Comparison of ENCODE assay signal across 8 cellular contexts in genomic region chr6:26122793-26123674, GRCh38. TPM values are rescaled to one million over a fixed set of nuclear protein-coding genes. Genes with fewer than 3 reads are reported as not detected.
A peak's percentile ranks its signal among the peaks of the same experiment; 100 is the strongest.
DNase-seq lines count a peak whose midpoint lies in the region; ATAC-seq and TF ChIP-seq lines count a peak whose summit lies in the region.

No MANE protein-coding gene starts in this region.

- POLR2A ChIA-PET in RWPE1 (lab: Yijun Ruan, JAX; ENCODE audit: low non-redundant PET) = interaction anchor here (0.5 to 5.1 kb wide), 14 partner anchors 16 to 1770 kb away, joined by 3 to 94 read pairs (median 6); a partner anchor contains a TSS
- POLR2A ChIA-PET in naive thymus-derived CD8-positive, alpha-beta T cell (lab: Charles Lee) = interaction anchor here (0.6 to 12.6 kb wide), 52 partner anchors 11 to 1771 kb away, joined by 3 to 1613 read pairs (median 26); partner anchors contain the start of genes HFE and HMGN4

- TF ChIP-seq CTCF in RWPE1 (conservative IDR thresholded peaks at IDR 0.05; ENCODE audit: low read depth) = no peak

- peaks cover 24 to 43% (median 33%) of the 10 kb centered on the region in 4 donors for H3K4me1 Mint-ChIP-seq in naive thymus-derived CD8-positive, alpha-beta T cell
- peaks cover 17 to 51% of the 10 kb centered on the region in 2 donors for H3K4me1 Mint-ChIP-seq in stimulated activated naive B cell treated with anti-CD40 and anti-IgM and Interleukin-4, amounts not matched to agents 10 μg/mL and 1 μg/mL and 100 μg/mL, for 72 hours

- DNase-seq in EH (ENCODE audit: low read depth) = peak; percentile 100
- DNase-seq in H4 (ENCODE audit: low spot score) = peak; percentile 99
- DNase-seq in LoVo (ENCODE audit: low spot score) = peak; percentile 98
- DNase-seq in RWPE1 (ENCODE audit: low spot score) = peak; percentile 91
- DNase-seq in activated T-helper 9 cell treated with anti-CD3 and anti-CD28 coated beads, Interleukin-2, amount 50 U/mL, for 16 hours (ENCODE audit: low read depth) = peak; percentile 83
- DNase-seq in fibroblast of peridontal ligament (ENCODE audit: extremely low read depth) = peak; percentile 98
- DNase-seq in naive thymus-derived CD8-positive, alpha-beta T cell = peak; percentile 76 to 99 (median 94)
- DNase-seq in stimulated activated naive B cell treated with anti-CD40 and anti-IgM and Interleukin-4, amounts not matched to agents 10 μg/mL and 1 μg/mL and 100 μg/mL, for 72 hours = peak; percentile 95

- peak; percentile 59 to 63 for ATAC-seq in naive thymus-derived CD8-positive, alpha-beta T cell
- ATAC-seq in stimulated activated naive B cell treated with anti-CD40 and anti-IgM and Interleukin-4, amounts not matched to agents 10 μg/mL and 1 μg/mL and 100 μg/mL, for 72 hours (replicated peaks) = peak; percentile 73 to 74

- peak overlapping the region; percentile 96 to 100 (median 98) for H3K27ac Mint-ChIP-seq in naive thymus-derived CD8-positive, alpha-beta T cell
- H3K27ac Mint-ChIP-seq in stimulated activated naive B cell treated with anti-CD40 and anti-IgM and Interleukin-4, amounts not matched to agents 10 μg/mL and 1 μg/mL and 100 μg/mL, for 72 hours = peak overlapping the region; percentile 99

- H3K27me3 Mint-ChIP-seq in naive thymus-derived CD8-positive, alpha-beta T cell = peaks cover 0 to 4% (median 0%) of the 10 kb centered on the region in 5 donors
- H3K27me3 Mint-ChIP-seq in stimulated activated naive B cell treated with anti-CD40 and anti-IgM and Interleukin-4, amounts not matched to agents 10 μg/mL and 1 μg/mL and 100 μg/mL, for 72 hours = peaks cover 5 to 14% of the 10 kb centered on the region in 2 donors

- peak overlapping the region; percentile 99 for H3K27ac ChIP-seq in RWPE1

- peaks cover 0 to 4% (median 0%) of the 10 kb centered on the region in 9 donors for H3K9me3 Mint-ChIP-seq in naive thymus-derived CD8-positive, alpha-beta T cell
- H3K9me3 Mint-ChIP-seq in stimulated activated naive B cell treated with anti-CD40 and anti-IgM and Interleukin-4, amounts not matched to agents 10 μg/mL and 1 μg/mL and 100 μg/mL, for 72 hours = peaks cover 3 to 5% of the 10 kb centered on the region in 2 donors

- peaks cover 10 to 21% (median 12%) of the 10 kb centered on the region in 3 donors for H3K36me3 Mint-ChIP-seq in naive thymus-derived CD8-positive, alpha-beta T cell
- H3K36me3 Mint-ChIP-seq in stimulated activated naive B cell treated with anti-CD40 and anti-IgM and Interleukin-4, amounts not matched to agents 10 μg/mL and 1 μg/mL and 100 μg/mL, for 72 hours = peaks cover 50 to 52% of the 10 kb centered on the region in 2 donors

- CTCF ChIA-PET in RWPE1 (lab: Yijun Ruan, JAX) = no interaction called here

- H3K4me3 Mint-ChIP-seq in naive thymus-derived CD8-positive, alpha-beta T cell = peak overlapping the region; percentile 93 to 100 (median 98)
- peak overlapping the region; percentile 95 to 98 for H3K4me3 Mint-ChIP-seq in stimulated activated naive B cell treated with anti-CD40 and anti-IgM and Interleukin-4, amounts not matched to agents 10 μg/mL and 1 μg/mL and 100 μg/mL, for 72 hours

RNA-seq across cellular contexts. Expression of gene HFE, which starts 35.8 kb away (rescaled TPM):
- 7.8 and 13.4 TPM in 2 replicates for total RNA-seq in H4 (2014; rRNA removed; shearing (Covaris generic))
- 1 to 10 TPM; 1.3 to 1.6 TPM for total RNA-seq in naive thymus-derived CD8-positive, alpha-beta T cell
- polyA plus RNA-seq in naive thymus-derived CD8-positive, alpha-beta T cell = 1 to 10 TPM in 2 of 3 donors, under 1 TPM in 1; 0.68 to 3.8 (median 1.8) TPM

Comparison
In these comparisons a context has a peak if more than half of its experiments do, and no peak if none do; other contexts are left out.
1. Peak in every context shown above with its lines: DNase-seq, ATAC-seq and H3K27ac ChIP-seq.